Comparison of ENCODE assay signal across 10 cellular contexts in the genomic region with DNA sequence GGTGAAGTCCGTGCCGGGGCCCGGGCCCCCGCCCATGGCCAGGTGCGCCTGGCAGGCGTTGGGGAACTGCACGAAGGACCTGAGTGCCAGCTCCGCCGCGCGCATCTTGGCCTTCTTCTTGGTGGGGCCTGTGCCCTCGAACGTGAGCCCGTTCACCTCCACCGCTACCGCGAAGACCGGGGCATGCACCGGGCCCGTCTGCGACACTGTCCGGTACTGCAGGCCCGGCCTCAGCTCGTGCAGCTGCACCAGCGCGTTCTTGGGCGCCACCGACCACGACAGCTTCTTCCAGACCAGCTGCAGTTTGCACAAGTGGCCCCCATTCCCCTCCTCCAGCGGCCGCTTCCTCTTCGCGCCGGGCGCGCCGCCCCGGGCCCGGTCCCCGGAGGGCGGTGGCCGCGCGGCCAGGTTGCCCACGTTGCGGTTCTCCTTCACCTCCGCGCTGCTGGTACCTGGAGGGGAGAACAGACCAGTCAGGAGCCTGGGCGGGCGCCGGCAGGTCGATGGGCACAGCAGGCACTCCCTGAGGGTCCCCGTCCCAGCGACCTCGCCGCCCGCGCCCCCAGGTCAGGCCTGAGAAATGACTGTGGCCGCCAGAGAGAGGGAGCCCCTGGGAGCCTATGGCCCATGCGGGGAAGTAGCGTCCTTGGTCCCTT.
"Had no signal": no experiment of that assay in that cellular context is flagged by ENCODE, and none has a peak within 500 bp of the region (broad histone marks: within the 10 kb centered on the region; RNA-seq: fewer than 3 reads in every experiment).

No MANE protein-coding gene starts in this region.

- H3K4me3 ChIP-seq: lower lobe of right lung had no signal

- ATAC-seq: lower lobe of right lung; stimulated activated effector memory CD8-positive, alpha-beta T cell treated with anti-CD3 and anti-CD28 coated beads, Interleukin-12 subunit alpha, Interleukin-12 subunit beta, amount 100 ng/mL, for 72 hours had no signal

- H3K36me3 ChIP-seq: lower lobe of right lung had no signal

- H3K9me3 ChIP-seq: lower lobe of right lung had no signal

- H3K4me1 ChIP-seq: lower lobe of right lung had no signal

- DNase-seq: activated CD4-positive, CD25-positive, alpha-beta regulatory T cell treated with anti-CD3 and anti-CD28 coated beads, Interleukin-2, amount 50 U/mL, for 72 hours; activated naive CD8-positive, alpha-beta T cell treated with anti-CD3 and anti-CD28 coated beads, Interleukin-2, amount 10 ng/mL, durations not matched to agents 7 days and 5 days; erythroblast; kidney glomerular epithelial cell; lower lobe of right lung; midbrain; SIG-M5; stimulated activated CD4-positive, alpha-beta T cell treated with anti-CD3 and anti-CD28 coated beads, Interleukin-12 subunit alpha, Interleukin-12 subunit beta, amount 100 ng/mL, for 4 hours; stimulated activated CD4-positive, alpha-beta T cell treated with anti-CD3 and anti-CD28 coated beads, Interleukin-2, amount 100 ng/mL, for 24 hours had no signal

- H3K27ac ChIP-seq: lower lobe of right lung had no signal
